ENCODE assay signal across 12 cellular contexts in the genomic region with DNA sequence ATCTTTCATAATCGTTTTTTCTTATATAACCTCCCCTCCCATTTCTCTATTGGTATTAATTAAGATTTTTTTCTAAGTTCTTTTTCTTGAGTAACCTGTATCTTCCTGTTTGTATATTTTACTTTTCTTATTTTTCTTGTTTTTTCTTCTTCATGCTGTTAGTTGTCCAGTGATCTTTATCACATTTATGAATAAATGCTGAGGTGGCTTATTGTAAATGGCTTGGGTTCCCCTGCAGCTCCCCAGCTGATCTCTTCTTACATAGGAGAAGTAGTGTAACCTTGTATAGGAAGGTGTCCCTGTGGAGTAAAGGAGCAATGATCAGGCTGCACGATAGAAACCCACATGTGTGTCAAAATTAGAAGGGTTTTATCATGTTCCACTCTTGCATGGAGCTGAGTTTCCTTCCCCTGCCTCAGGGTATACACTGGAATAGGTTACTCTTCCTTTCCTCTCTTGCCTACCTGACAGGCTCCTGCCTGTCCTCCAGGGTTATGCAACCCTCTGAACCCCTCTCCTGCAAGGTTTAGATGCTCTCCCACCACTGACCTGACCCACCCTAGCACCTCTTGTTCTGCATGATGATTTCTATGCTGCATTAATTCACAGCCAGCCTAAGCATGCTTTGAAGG.
DNase-seq lines count a peak whose midpoint lies in the region; ATAC-seq and TF ChIP-seq lines count a peak whose summit lies in the region.
"Had no signal": no experiment of that assay in that cellular context is flagged by ENCODE, and none has a peak within 500 bp of the region (broad histone marks: within the 10 kb centered on the region; RNA-seq: fewer than 3 reads in every experiment).

No MANE protein-coding gene starts in this region.

- peaks cover 12% of the 10 kb centered on the region for H3K4me1 ChIP-seq in vagina
- H3K4me1 ChIP-seq in colonic mucosa: no peaks in the 10 kb centered on the region

- no peak overlapping the region for H3K4me3 Mint-ChIP-seq in endothelial cell (ENCODE audit: unreplicated experiment)

- H3K27ac ChIP-seq in vagina (no peak overlapping the region), colonic mucosa (no peak overlapping the region)

- H3K27me3 ChIP-seq in vagina (no peaks in the 10 kb centered on the region), colonic mucosa (no peaks in the 10 kb centered on the region)

- no peaks in the 10 kb centered on the region for H3K36me3 ChIP-seq in vagina
- no peaks in the 10 kb centered on the region for H3K36me3 ChIP-seq in colonic mucosa

- peak; percentile 17 for ATAC-seq in GM18498 (IDR thresholded peaks at IDR 0.05; ENCODE audit: unreplicated experiment)
- peak; percentile 25 for ATAC-seq in GM21390 (IDR thresholded peaks at IDR 0.05; ENCODE audit: unreplicated experiment)
- ATAC-seq in HG03442 (IDR thresholded peaks at IDR 0.05; ENCODE audit: unreplicated experiment): peak; percentile 12

- intact Hi-C loops in vagina (cut with DNase I): no loop called here
- intact Hi-C loops in colonic mucosa (cut with DNase I): no loop called here

- no peak overlapping the region for H3K4me3 ChIP-seq in vagina
- H3K4me3 ChIP-seq in colonic mucosa: no peak overlapping the region

- no peak overlapping the region for H3K9ac ChIP-seq in colonic mucosa (ENCODE audit: low read depth in 2 of 2, low read length in 2 of 2)

- peaks cover 7% of the 10 kb centered on the region for H3K4me1 Mint-ChIP-seq in endothelial cell (ENCODE audit: unreplicated experiment)

- H3K36me3 Mint-ChIP-seq in endothelial cell (ENCODE audit: low read depth, unreplicated experiment): peaks cover 13% of the 10 kb centered on the region

- peaks cover 7% of the 10 kb centered on the region for H3K9me3 ChIP-seq in vagina
- no peaks in the 10 kb centered on the region for H3K9me3 ChIP-seq in colonic mucosa

- H3K27me3 Mint-ChIP-seq in endothelial cell (ENCODE audit: unreplicated experiment): no peaks in the 10 kb centered on the region

- TF ChIP-seq CTCF in endothelial cell (IDR thresholded peaks at IDR 0.05; ENCODE audit: unreplicated experiment) (no peak), vagina (IDR thresholded peaks at IDR 0.05) (no peak), colonic mucosa (IDR thresholded peaks at IDR 0.05) (no peak)

- TF ChIP-seq POLR2A in vagina (IDR thresholded peaks at IDR 0.05): no peak

- DNase-seq in endothelial cell (ENCODE audit: low spot score): no peak
- DNase-seq in vagina (ENCODE audit: extremely low spot score in 2 of 2): no peak
- DNase-seq in medulla oblongata (ENCODE audit: extremely low spot score): no peak
- no peak for DNase-seq in colonic mucosa
- no peak for DNase-seq in DMS79 (lab: John Stamatoyannopoulos, UW)
- DNase-seq: GOT3, NCI-H1417, NCI-H526 treated with DMSO at 0.1 percent for 48 hours, SHP77 treated with DMSO at 0.1 percent for 48 hours had no signal

- H3K27ac Mint-ChIP-seq in endothelial cell (ENCODE audit: unreplicated experiment): peak overlapping the region; percentile 80

- H3K9me3 Mint-ChIP-seq in endothelial cell (ENCODE audit: unreplicated experiment): peaks cover 5% of the 10 kb centered on the region
